In genomic region chr17:56653877-56654276, GRCh38 we compare ENCODE assay signal across 8 cellular contexts.
DNase-seq lines count a peak whose midpoint lies in the region; ATAC-seq and TF ChIP-seq lines count a peak whose summit lies in the region.

No MANE protein-coding gene starts in this region.

- H3K27me3 ChIP-seq in RWPE2 (ENCODE audit: insufficient read depth, poor library complexity, severe bottlenecking) = no peaks in the 10 kb centered on the region
- no peaks in the 10 kb centered on the region for H3K27me3 ChIP-seq in left lung

- intact Hi-C loops in left lung (cut with DNase I) = no loop called here

- DNase-seq in CMK (ENCODE audit: low read depth) (peak; percentile 3), RWPE2 (ENCODE audit: low spot score) (no peak), left lung (no peak), NCI-H187 (lab: John Stamatoyannopoulos, UW) (no peak)
- DNase-seq in activated naive CD4-positive, alpha-beta T cell (lab: John Stamatoyannopoulos, UW) = peak in 3 of 4 experiments; percentile 12 to 23 (median 22)
- peak; percentile 39 to 87 (median 74) for DNase-seq in stimulated activated naive CD4-positive, alpha-beta T cell (lab: John Stamatoyannopoulos, UW)

- H3K4me1 ChIP-seq in RWPE2 (ENCODE audit: insufficient read depth, poor library complexity, severe bottlenecking) (no peaks in the 10 kb centered on the region), left lung (no peaks in the 10 kb centered on the region)

- H3K36me3 ChIP-seq in RWPE2 (ENCODE audit: low read depth) = no peaks in the 10 kb centered on the region
- H3K36me3 ChIP-seq in left lung = no peaks in the 10 kb centered on the region

- H3K9me3 ChIP-seq in RWPE2 (ENCODE audit: severe bottlenecking) (no peaks in the 10 kb centered on the region), left lung (no peaks in the 10 kb centered on the region)

- H3K4me3 ChIP-seq in RWPE2 (ENCODE audit: severe bottlenecking) (no peak overlapping the region), left lung (no peak overlapping the region)

- H3K27ac ChIP-seq in RWPE2 (ENCODE audit: poor library complexity, severe bottlenecking) = no peak overlapping the region
- H3K27ac ChIP-seq in left lung = no peak overlapping the region

- ATAC-seq in GM19372 (IDR thresholded peaks at IDR 0.05; ENCODE audit: low read depth, unreplicated experiment) (peak; percentile 99), HG03378 (IDR thresholded peaks at IDR 0.05; ENCODE audit: unreplicated experiment) (peak; percentile 87), RWPE2 (ENCODE audit: low read depth) (peak; percentile 84), left lung (peak; percentile 88)

- TF ChIP-seq CTCF in RWPE2 (IDR thresholded peaks at IDR 0.05; ENCODE audit: poor library complexity, severe bottlenecking) = peak; percentile 71
- peak; percentile 34 to 39 for TF ChIP-seq CTCF in left lung (IDR thresholded peaks at IDR 0.05)

Comparison
In these comparisons a context has a peak if more than half of its experiments do, and no peak if none do; other contexts are left out.
1. DNase-seq: peak in CMK (single experiment), activated naive CD4-positive, alpha-beta T cell (3 of 4) and stimulated activated naive CD4-positive, alpha-beta T cell (6 of 6); none in RWPE2 (single experiment), left lung (0 of 2) and NCI-H187 (0 of 2).
2. Peak in every context shown above with its lines, with median percentiles within 50 percentile points of each other: ATAC-seq.